ENCODE assay signal across 1 cellular context in the genomic region with DNA sequence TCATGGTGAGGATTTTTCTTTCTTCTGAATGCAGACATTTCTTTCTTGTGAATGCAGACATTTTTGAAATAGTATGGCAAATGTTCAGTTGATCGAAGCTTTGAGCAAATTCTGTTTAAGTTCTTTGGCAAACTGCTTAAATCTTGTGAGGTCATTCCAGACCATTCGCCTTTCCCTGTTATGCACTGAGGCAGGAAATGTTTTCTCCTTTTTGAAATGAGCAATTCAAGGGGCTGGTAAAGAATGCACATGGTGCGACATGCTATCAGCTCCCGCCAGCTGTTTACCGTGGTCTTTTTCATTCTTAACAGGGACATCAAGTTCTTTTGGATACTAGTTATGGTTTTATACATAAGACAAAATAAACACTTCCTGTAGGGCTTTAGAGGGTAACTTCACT.
TF ChIP-seq lines count a peak whose summit lies in the region.

No MANE protein-coding gene starts in this region.

TF ChIP-seq in HCT116, 20 proteins besides CTCF, POLR2A, EP300 and RAD21 (continued from another document):
- TF ChIP-seq, protein P1, sequence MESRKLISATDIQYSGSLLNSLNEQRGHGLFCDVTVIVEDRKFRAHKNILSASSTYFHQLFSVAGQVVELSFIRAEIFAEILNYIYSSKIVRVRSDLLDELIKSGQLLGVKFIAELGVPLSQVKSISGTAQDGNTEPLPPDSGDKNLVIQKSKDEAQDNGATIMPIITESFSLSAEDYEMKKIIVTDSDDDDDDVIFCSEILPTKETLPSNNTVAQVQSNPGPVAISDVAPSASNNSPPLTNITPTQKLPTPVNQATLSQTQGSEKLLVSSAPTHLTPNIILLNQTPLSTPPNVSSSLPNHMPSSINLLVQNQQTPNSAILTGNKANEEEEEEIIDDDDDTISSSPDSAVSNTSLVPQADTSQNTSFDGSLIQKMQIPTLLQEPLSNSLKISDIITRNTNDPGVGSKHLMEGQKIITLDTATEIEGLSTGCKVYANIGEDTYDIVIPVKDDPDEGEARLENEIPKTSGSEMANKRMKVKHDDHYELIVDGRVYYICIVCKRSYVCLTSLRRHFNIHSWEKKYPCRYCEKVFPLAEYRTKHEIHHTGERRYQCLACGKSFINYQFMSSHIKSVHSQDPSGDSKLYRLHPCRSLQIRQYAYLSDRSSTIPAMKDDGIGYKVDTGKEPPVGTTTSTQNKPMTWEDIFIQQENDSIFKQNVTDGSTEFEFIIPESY (IDR thresholded peaks at IDR 0.05; ENCODE audit: extremely low read depth, insufficient replicate concordance, low read length): no peak
- no peak for TF ChIP-seq FOSL1 (IDR thresholded peaks at IDR 0.05; ENCODE audit: low read depth)
